In the genomic region with DNA sequence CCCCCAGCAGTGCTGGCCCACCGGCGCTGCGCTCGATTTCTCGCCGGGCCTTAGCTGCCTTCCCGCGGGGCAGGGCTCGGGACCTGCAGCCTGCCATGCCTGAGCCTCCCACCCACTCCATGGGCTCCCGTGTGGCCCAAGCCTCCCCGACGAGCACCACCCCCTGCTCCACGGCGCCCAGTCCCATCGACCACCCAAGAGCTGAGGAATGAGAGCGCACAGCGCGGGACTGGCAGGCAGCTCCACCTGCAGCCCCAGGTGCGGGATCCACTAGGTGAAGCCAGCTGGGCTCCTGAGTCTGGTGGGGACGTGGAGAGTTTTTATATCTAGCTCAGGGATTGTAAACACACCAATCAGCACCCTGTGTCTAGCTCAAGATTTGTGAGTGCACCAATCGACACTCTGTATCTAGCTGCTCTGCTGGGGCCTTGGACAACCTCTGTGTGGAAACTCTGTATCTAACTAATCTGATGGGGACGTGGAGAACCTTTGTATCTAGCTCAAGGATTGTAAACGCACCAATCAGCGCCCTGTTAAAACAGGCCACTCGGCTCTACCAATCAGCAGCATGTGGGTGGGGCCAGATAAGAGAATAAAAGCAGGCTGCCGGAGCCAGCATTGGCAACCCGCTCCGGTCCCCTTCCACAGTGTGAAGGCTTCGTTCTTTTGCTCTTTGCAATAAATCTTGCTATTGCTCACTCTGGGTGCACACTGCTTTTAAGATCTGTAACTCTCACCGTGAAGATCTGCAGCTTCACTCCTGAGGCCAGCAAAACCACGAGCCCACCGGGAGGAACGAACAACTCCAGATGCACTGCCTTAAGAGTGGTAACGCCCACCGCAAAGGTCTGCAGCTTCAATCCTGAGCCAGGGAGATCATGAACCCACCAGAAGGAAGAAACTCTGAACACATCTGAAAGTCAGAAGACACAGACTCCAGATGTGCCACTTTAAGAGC, we compare ENCODE assay signal across 3 cellular contexts. TPM values are rescaled to one million over a fixed set of nuclear protein-coding genes. Genes with fewer than 3 reads are reported as not detected.
"Had no signal": no experiment of that assay in that cellular context is flagged by ENCODE, and none has a peak within 500 bp of the region (broad histone marks: within the 10 kb centered on the region; RNA-seq: fewer than 3 reads in every experiment).

No MANE protein-coding gene starts in this region.

RNA-seq across cellular contexts. Expression of a gene that starts 18.2 kb away (rescaled TPM):
- total RNA-seq: activated CD8-positive, alpha-beta T cell treated with anti-CD3 and anti-CD28 coated beads, Interleukin-2, amount 10 ng/mL, durations not matched to agents 7 days and 5 days; activated naive CD4-positive, alpha-beta T cell treated with anti-CD3 and anti-CD28 coated beads for 36 hours had no signal
- polyA plus RNA-seq: neural cell had no signal

RNA-seq across cellular contexts. Expression of a gene that starts 57.6 kb away (rescaled TPM):
- polyA plus RNA-seq: neural cell had no signal
